In genomic region chr12:4279120-4279690, GRCh38 we compare ENCODE assay signal across 1 cellular context.
TF ChIP-seq lines count a peak whose summit lies in the region.

No MANE protein-coding gene starts in this region.

TF ChIP-seq in K562, 482 proteins besides CTCF, POLR2A, EP300 and RAD21:
- TF ChIP-seq ZKSCAN3 (CRISPR knock-in tag; IDR thresholded peaks at IDR 0.05) (no peak), RBFOX2 (IDR thresholded peaks at IDR 0.05; ENCODE audit: low read depth, low read length) (peak; percentile 2; the same call in 1 of the 2 replicates)
TF ChIP-seq in K562: peak in this region for 1.
